8 cellular contexts compared by ENCODE assay signal in genomic region chr19:12939292-12939606, GRCh38. TPM values are rescaled to one million over a fixed set of nuclear protein-coding genes. Genes with fewer than 3 reads are reported as not detected.
DNase-seq lines count a peak whose midpoint lies in the region; ATAC-seq, FAIRE-seq and TF ChIP-seq lines count a peak whose summit lies in the region.

No MANE protein-coding gene starts in this region.

- H3K4me1 ChIP-seq in BLaER1 = peaks cover 72% of the 10 kb centered on the region
- peaks cover 28 to 33% of the 10 kb centered on the region in 2 donors for H3K4me1 ChIP-seq in kidney (ENCODE audit: control insufficient read depth in 1 of 2, insufficient read depth in 1 of 2, low read depth in 1 of 2, low read length in 2 of 2)

- no peak for ATAC-seq in HG02623 (IDR thresholded peaks at IDR 0.05; ENCODE audit: unreplicated experiment)

- H3K27me3 ChIP-seq in BLaER1 = no peaks in the 10 kb centered on the region

- peak; percentile 63 for DNase-seq in NB4 (ENCODE audit: low read depth)
- DNase-seq in astrocyte of the hippocampus (ENCODE audit: low read depth, low spot score) = peak; percentile 50
- DNase-seq in kidney = peak; percentile 78
- peak; percentile 56 for DNase-seq in stimulated activated CD4-positive, alpha-beta T cell treated with anti-CD3 and anti-CD28 coated beads, Interleukin-4, amount 100 ng/mL, for 24 hours
- DNase-seq in NCI-H82 (lab: John Stamatoyannopoulos, UW) = no peak
- no peak for DNase-seq in NCI-H2107 treated with DMSO at 0.1 percent for 48 hours (lab: John Stamatoyannopoulos, UW; ENCODE audit: unreplicated experiment)

- no peak for FAIRE-seq in kidney (lab: Jason Lieb, UNC)

- H3K9me3 ChIP-seq in BLaER1 = no peaks in the 10 kb centered on the region
- no peaks in the 10 kb centered on the region for H3K9me3 ChIP-seq in kidney (ENCODE audit: control insufficient read depth in 1 of 2, low read length in 2 of 2)

- H3K36me3 ChIP-seq in BLaER1 = peaks cover 52% of the 10 kb centered on the region
- peaks cover 18 to 34% of the 10 kb centered on the region in 2 donors for H3K36me3 ChIP-seq in kidney (ENCODE audit: control insufficient read depth in 1 of 2, insufficient read depth in 2 of 2, low read length in 2 of 2)

- H3K4me2 ChIP-seq in BLaER1 = peak overlapping the region; percentile 89

- peaks cover 54% of the 10 kb centered on the region for H4K20me1 ChIP-seq in BLaER1

- TF ChIP-seq CTCF in NB4 (IDR thresholded peaks at IDR 0.05; ENCODE audit: low read depth, low read length) (no peak), kidney (IDR thresholded peaks at IDR 0.05; ENCODE audit: borderline replicate concordance, extremely low read depth, insufficient read depth) (no peak)

- peak overlapping the region; percentile 98 for H3K27ac ChIP-seq in BLaER1
- H3K27ac ChIP-seq in kidney (ENCODE audit: low read depth in 2 of 2, low read length in 2 of 2) = peak overlapping the region; percentile 91 to 92

- intact Hi-C loops in kidney (cut with DNase I) = no loop called here

- H3K9ac ChIP-seq in BLaER1 = peak overlapping the region; percentile 100
- peak overlapping the region; percentile 91 to 93 for H3K9ac ChIP-seq in kidney (ENCODE audit: low read length in 2 of 2)

- no peak for TF ChIP-seq POLR2A in NB4 (IDR thresholded peaks at IDR 0.05; ENCODE audit: extremely low read depth, insufficient read length)

- H3K4me3 ChIP-seq in BLaER1 (peak overlapping the region; percentile 99), NB4 (ENCODE audit: low read depth, low read length) (peak overlapping the region; percentile 100), kidney (ENCODE audit: low read length in 2 of 2) (peak overlapping the region; percentile 91)

RNA-seq across cellular contexts. Expression of gene CALR, which starts 0.8 kb away (rescaled TPM):
- total RNA-seq in kidney = 1,087 TPM
- polyA plus RNA-seq in kidney (ENCODE audit: insufficient read depth, low read depth, low replicate concordance) = 1,037 TPM

RNA-seq across cellular contexts. Expression of gene FARSA, which starts 5.7 kb away (rescaled TPM):
- total RNA-seq in kidney = 48.0 TPM
- polyA plus RNA-seq in kidney (ENCODE audit: insufficient read depth, low read depth, low replicate concordance) = 58.2 TPM

RNA-seq across cellular contexts. Expression of gene RAD23A, which starts 6.4 kb away (rescaled TPM):
- 79.2 TPM for total RNA-seq in kidney
- polyA plus RNA-seq in kidney (ENCODE audit: insufficient read depth, low read depth, low replicate concordance) = 105 TPM

RNA-seq across cellular contexts. Expression of gene GADD45GIP1, which starts 17.8 kb away (rescaled TPM):
- 18.4 TPM for total RNA-seq in kidney
- 71.3 TPM for polyA plus RNA-seq in kidney (ENCODE audit: insufficient read depth, low read depth, low replicate concordance)

RNA-seq across cellular contexts. Expression of gene SYCE2, which starts 20.2 kb away (rescaled TPM):
- not detected for total RNA-seq in kidney
- polyA plus RNA-seq in kidney (ENCODE audit: insufficient read depth, low read depth, low replicate concordance) = not detected

Comparison
In these comparisons a context has a peak if more than half of its experiments do, and no peak if none do; other contexts are left out.
1. DNase-seq: peak in NB4 (single experiment), astrocyte of the hippocampus (single experiment), kidney (single experiment) and stimulated activated CD4-positive, alpha-beta T cell treated with anti-CD3 and anti-CD28 coated beads, Interleukin-4, amount 100 ng/mL, for 24 hours (single experiment); none in NCI-H82 (single experiment) and NCI-H2107 treated with DMSO at 0.1 percent for 48 hours (single experiment).
2. Peak in every context shown above with its lines, with median percentiles within 50 percentile points of each other: H3K4me3 ChIP-seq.